In the genomic region with DNA sequence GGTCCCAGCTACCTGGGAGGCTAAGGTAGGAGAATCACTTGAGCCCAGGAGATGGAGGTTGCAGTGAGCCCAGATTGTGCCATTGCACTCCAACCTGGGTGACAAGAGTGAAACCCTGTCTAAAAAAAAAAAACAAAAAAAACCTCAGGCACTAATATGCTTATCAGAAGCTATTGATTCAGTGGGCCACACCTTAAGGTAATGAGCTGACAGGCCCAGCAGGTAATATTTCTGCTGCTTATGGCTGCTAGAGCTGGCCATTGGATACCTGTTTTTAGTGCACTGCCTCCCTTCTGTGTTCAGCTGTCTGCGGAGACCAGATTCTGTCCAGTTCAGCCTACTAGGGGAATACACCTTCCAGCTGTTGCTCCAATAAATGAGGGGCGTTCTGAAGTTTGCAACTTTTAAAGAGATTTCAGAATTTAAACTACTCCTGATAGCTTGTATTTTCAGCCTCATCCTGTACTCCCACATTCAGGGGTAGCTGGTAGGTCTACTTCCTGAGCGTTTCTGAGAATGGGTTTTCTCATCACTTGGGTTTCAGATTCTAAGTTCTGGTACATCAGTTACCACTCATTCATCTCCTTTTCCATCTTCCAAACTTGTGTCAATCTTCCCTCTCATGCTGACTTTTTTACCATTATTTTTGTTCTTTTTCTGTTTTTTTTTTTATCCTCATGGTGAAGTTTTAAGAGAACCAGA, we compare ENCODE assay signal across 9 cellular contexts.
"Had no signal": no experiment of that assay in that cellular context is flagged by ENCODE, and none has a peak within 500 bp of the region (broad histone marks: within the 10 kb centered on the region; RNA-seq: fewer than 3 reads in every experiment).

No MANE protein-coding gene starts in this region.

- H3K27me3 Mint-ChIP-seq: stimulated activated memory B cell treated with anti-CD40 and anti-IgM and Interleukin-4, amounts not matched to agents 10 μg/mL and 1 μg/mL and 100 μg/mL, for 72 hours had no signal

- DNase-seq: activated gamma-delta T cell treated with Interleukin-2 at 50 U/mL for 16 hours; heart right ventricle; midbrain; stimulated activated CD4-positive, alpha-beta T cell treated with anti-CD3 and anti-CD28 coated beads, Interleukin-12 subunit alpha, Interleukin-12 subunit beta, amount 100 ng/mL, for 4 hours; stimulated activated CD4-positive, alpha-beta T cell treated with anti-CD3 and anti-CD28 coated beads, Interleukin-2, amount 100 ng/mL, for 24 hours; transverse colon had no signal

- H3K4me3 Mint-ChIP-seq: stimulated activated memory B cell treated with anti-CD40 and anti-IgM and Interleukin-4, amounts not matched to agents 10 μg/mL and 1 μg/mL and 100 μg/mL, for 72 hours had no signal

- ATAC-seq: gastroesophageal sphincter; heart right ventricle; left lobe of liver; stimulated activated memory B cell treated with anti-CD40 and anti-IgM and Interleukin-4, amounts not matched to agents 10 μg/mL and 1 μg/mL and 100 μg/mL, for 72 hours had no signal

- H3K9me3 Mint-ChIP-seq: stimulated activated memory B cell treated with anti-CD40 and anti-IgM and Interleukin-4, amounts not matched to agents 10 μg/mL and 1 μg/mL and 100 μg/mL, for 72 hours had no signal

- H3K27ac Mint-ChIP-seq: stimulated activated memory B cell treated with anti-CD40 and anti-IgM and Interleukin-4, amounts not matched to agents 10 μg/mL and 1 μg/mL and 100 μg/mL, for 72 hours had no signal
